In the genomic region with DNA sequence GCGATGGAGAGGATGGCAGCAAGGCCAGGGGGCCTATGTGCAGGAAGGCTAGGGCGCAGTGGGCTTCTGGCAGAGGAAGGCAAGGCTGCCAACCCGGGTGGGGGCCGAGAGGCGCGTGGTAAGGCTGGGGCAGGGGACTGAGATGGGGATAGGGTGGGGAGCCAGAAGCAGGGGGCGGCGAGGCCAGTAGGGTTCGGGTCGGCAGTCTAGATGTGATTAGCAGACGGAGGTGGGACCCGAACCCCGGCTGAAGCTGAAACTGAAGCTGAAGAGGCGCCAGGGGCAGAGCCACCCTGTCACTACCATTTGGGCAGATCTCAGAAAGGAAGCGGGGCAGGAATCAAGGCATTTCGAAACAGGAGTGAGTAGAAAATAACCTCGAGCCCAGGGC, we compare ENCODE assay signal across 8 cellular contexts. TPM values are rescaled to one million over a fixed set of nuclear protein-coding genes. Genes with fewer than 3 reads are reported as not detected.
DNase-seq lines count a peak whose midpoint lies in the region; ATAC-seq and TF ChIP-seq lines count a peak whose summit lies in the region.

No MANE protein-coding gene starts in this region.

- H2BK5ac ChIP-seq in neuronal stem cell (ENCODE audit: low read length) = peak overlapping the region; percentile 91

- H3K4me1 ChIP-seq in Loucy (ENCODE audit: insufficient read depth, low read length, poor library complexity, severe bottlenecking) = peaks cover 49% of the 10 kb centered on the region
- H3K4me1 ChIP-seq in neuronal stem cell (ENCODE audit: control insufficient read depth in 2 of 2, insufficient read depth in 1 of 2, low read depth in 1 of 2, low read length in 2 of 2) = peaks cover 10 to 22% of the 10 kb centered on the region in 2 donors
- peaks cover 16 to 22% (median 18%) of the 10 kb centered on the region in 4 donors for H3K4me1 ChIP-seq in upper lobe of left lung

- H3K9ac ChIP-seq in Loucy (ENCODE audit: low read depth, low read length, poor library complexity, severe bottlenecking) (peak overlapping the region; percentile 87), neuronal stem cell (ENCODE audit: low read depth, low read length, poor library complexity) (peak overlapping the region; percentile 90)

- 0 out of 2 replicates have a peak, but pooled peaks cover 8% of the 10 kb centered on the region for H3F3A ChIP-seq in Loucy (ENCODE audit: low read depth)

- peak overlapping the region; percentile 3 for H3K23ac ChIP-seq in neuronal stem cell (ENCODE audit: low read depth, low read length, poor library complexity)

- H2BK12ac ChIP-seq in neuronal stem cell (ENCODE audit: low read length) = no peak overlapping the region

- H3K36me3 ChIP-seq in Loucy (ENCODE audit: insufficient read depth, low read length) (no peaks in the 10 kb centered on the region), neuronal stem cell (replicated peaks in 1 of 2; ENCODE audit: control insufficient read depth in 2 of 2, insufficient read depth in 2 of 2, low read length in 2 of 2) (peaks cover 0 to 3% of the 10 kb centered on the region in 2 donors), upper lobe of left lung (no peaks in the 10 kb centered on the region)

- H3K4me3 ChIP-seq in GM08714 (ENCODE audit: low read length) (peak overlapping the region; percentile 78), Loucy (ENCODE audit: low read length, poor library complexity, severe bottlenecking) (peak overlapping the region; percentile 82), neuronal stem cell (ENCODE audit: low read length in 2 of 2) (peak overlapping the region; percentile 90 to 97), upper lobe of left lung (peak overlapping the region; percentile 70 to 96 (median 82))

- H2AK5ac ChIP-seq in neuronal stem cell (ENCODE audit: low read depth, low read length) = no peak overlapping the region

- H3K27me3 ChIP-seq in Loucy (ENCODE audit: insufficient read depth, low read length, poor library complexity, severe bottlenecking) (no peaks in the 10 kb centered on the region), neuronal stem cell (ENCODE audit: control insufficient read depth in 3 of 3, insufficient read depth in 3 of 3, low read depth in 1 of 3, low read length in 3 of 3) (no peaks in the 10 kb centered on the region), upper lobe of left lung (no peaks in the 10 kb centered on the region)

- H3K9me3 ChIP-seq in Loucy (ENCODE audit: insufficient read depth, low read depth, low read length) (no peaks in the 10 kb centered on the region), neuronal stem cell (replicated peaks in 1 of 2; ENCODE audit: control insufficient read depth in 2 of 2, insufficient read depth in 1 of 2, low read depth in 1 of 2, low read length in 2 of 2) (no peaks in the 10 kb centered on the region), upper lobe of left lung (no peaks in the 10 kb centered on the region)

- no CpG with 5 or more reads among the region's 17 CpGs for WGBS in neuronal stem cell (ENCODE audit: extremely low coverage in 2 of 2, insufficient read length in 2 of 2, insufficient replicate concordance in 1 of 2), 2 donors
- WGBS in upper lobe of left lung, 2 donors = 4 to 7% methylated on average over 17 of the region's 17 CpGs

- H3K27ac ChIP-seq in neuronal stem cell (replicated peaks; ENCODE audit: low read length) (peak overlapping the region; percentile 54), upper lobe of left lung (peak overlapping the region; percentile 76 to 92 (median 82))

- peak; percentile 25 for DNase-seq in activated CD8-positive, alpha-beta memory T cell treated with anti-CD3 and anti-CD28 coated beads, Interleukin-2, amount 50 U/mL, for 4 hours
- DNase-seq in fibroblast of peridontal ligament (ENCODE audit: extremely low read depth) (peak; percentile 6), neuronal stem cell (ENCODE audit: low spot score) (peak; percentile 14), upper lobe of left lung (peak in 1 of 2 donors; percentile 32), pons (ENCODE audit: low spot score) (no peak)

- TF ChIP-seq POLR2A in upper lobe of left lung (IDR thresholded peaks at IDR 0.05) = no peak

- no peak overlapping the region for H2BK15ac ChIP-seq in neuronal stem cell (ENCODE audit: low read length)

- no peak overlapping the region for H3K14ac ChIP-seq in neuronal stem cell (ENCODE audit: low read length)

- TF ChIP-seq CTCF in Loucy (conservative IDR thresholded peaks at IDR 0.05; ENCODE audit: low read length) (no peak), upper lobe of left lung (IDR thresholded peaks at IDR 0.05) (no peak)

- H2BK120ac ChIP-seq in neuronal stem cell (ENCODE audit: low read depth, low read length) = no peak overlapping the region

- H3K4ac ChIP-seq in neuronal stem cell (ENCODE audit: low read length) = no peak overlapping the region

- H2AFZ ChIP-seq in Loucy (ENCODE audit: low read length) (peak overlapping the region; percentile 96), neuronal stem cell (ENCODE audit: low read length) (peak overlapping the region; percentile 97)

- ATAC-seq in GM21786 (IDR thresholded peaks at IDR 0.05; ENCODE audit: unreplicated experiment) = peak; percentile 5
- peak; percentile 5 to 36 for ATAC-seq in upper lobe of left lung (ENCODE audit: low FRiP score in 2 of 2)

- no peak overlapping the region for H4K91ac ChIP-seq in neuronal stem cell (ENCODE audit: low read depth, low read length, poor library complexity)

- TF ChIP-seq EP300 in upper lobe of left lung (IDR thresholded peaks at IDR 0.05) = no peak

- no peaks in the 10 kb centered on the region for H3K9me2 ChIP-seq in Loucy (replicated peaks; ENCODE audit: low read depth, low read length)

- H3K79me2 ChIP-seq in Loucy (ENCODE audit: insufficient read depth, low read length) = peaks cover 32% of the 10 kb centered on the region

- H3K18ac ChIP-seq in neuronal stem cell (ENCODE audit: low read length) = peak overlapping the region; percentile 92

- H4K8ac ChIP-seq in neuronal stem cell (ENCODE audit: low read depth, low read length) = no peak overlapping the region

- no peaks in the 10 kb centered on the region for H4K20me1 ChIP-seq in Loucy (ENCODE audit: insufficient read depth, low read length, poor library complexity, severe bottlenecking)

- H3K4me2 ChIP-seq in Loucy (ENCODE audit: low read depth, low read length, poor library complexity, severe bottlenecking) = peak overlapping the region; percentile 97
- peak overlapping the region; percentile 65 for H3K4me2 ChIP-seq in neuronal stem cell (ENCODE audit: insufficient read depth, low read length, poor library complexity, severe bottlenecking)

- H3K79me1 ChIP-seq in neuronal stem cell (ENCODE audit: low read depth, low read length) = peaks cover 3% of the 10 kb centered on the region

RNA-seq across cellular contexts. Expression of gene TMED8, which starts 0.5 kb away (rescaled TPM):
- polyA plus RNA-seq in neuronal stem cell (2013, experiment 1 of 2) = 7.3 TPM
- 7.3 TPM for polyA plus RNA-seq in neuronal stem cell (2013, experiment 2 of 2)
- 10 to 100 TPM in 4 of 6 donors, 1 to 10 TPM in 2; 7.8 to 20.6 (median 11.2) TPM for total RNA-seq in upper lobe of left lung

RNA-seq across cellular contexts. Expression of gene SAMD15, which starts 0.8 kb away (rescaled TPM):
- 0.92 TPM for polyA plus RNA-seq in neuronal stem cell (2013, experiment 1 of 2)
- 0.82 TPM for polyA plus RNA-seq in neuronal stem cell (2013, experiment 2 of 2)
- total RNA-seq in upper lobe of left lung = 1 to 10 TPM in 4 of 6 donors, under 1 TPM in 2; 0.67 to 8.8 (median 1.5) TPM

RNA-seq across cellular contexts. Expression of gene NOXRED1, which starts 46.9 kb away (rescaled TPM):
- 0.13 TPM for polyA plus RNA-seq in neuronal stem cell (2013, experiment 1 of 2)
- 0.17 TPM for polyA plus RNA-seq in neuronal stem cell (2013, experiment 2 of 2)
- under 1 TPM in 4 of 6 donors, not detected in 2; 0.30 to 0.40 (median 0.31) TPM for total RNA-seq in upper lobe of left lung

RNA-seq across cellular contexts. Expression of gene GSTZ1, which starts 55.5 kb away (rescaled TPM):
- 26.8 TPM for polyA plus RNA-seq in neuronal stem cell (2013, experiment 1 of 2)
- polyA plus RNA-seq in neuronal stem cell (2013, experiment 2 of 2) = 25.2 TPM
- total RNA-seq in upper lobe of left lung = 10 to 100 TPM; 12.4 to 35.6 (median 19.0) TPM

RNA-seq across cellular contexts. Expression of gene POMT2, which starts 55.7 kb away (rescaled TPM):
- 13.9 TPM for polyA plus RNA-seq in neuronal stem cell (2013, experiment 1 of 2)
- polyA plus RNA-seq in neuronal stem cell (2013, experiment 2 of 2) = 13.4 TPM
- 10 to 100 TPM; 14.6 to 36.7 (median 25.4) TPM for total RNA-seq in upper lobe of left lung
